ENCODE assay signal across 29 cellular contexts in the genomic region with DNA sequence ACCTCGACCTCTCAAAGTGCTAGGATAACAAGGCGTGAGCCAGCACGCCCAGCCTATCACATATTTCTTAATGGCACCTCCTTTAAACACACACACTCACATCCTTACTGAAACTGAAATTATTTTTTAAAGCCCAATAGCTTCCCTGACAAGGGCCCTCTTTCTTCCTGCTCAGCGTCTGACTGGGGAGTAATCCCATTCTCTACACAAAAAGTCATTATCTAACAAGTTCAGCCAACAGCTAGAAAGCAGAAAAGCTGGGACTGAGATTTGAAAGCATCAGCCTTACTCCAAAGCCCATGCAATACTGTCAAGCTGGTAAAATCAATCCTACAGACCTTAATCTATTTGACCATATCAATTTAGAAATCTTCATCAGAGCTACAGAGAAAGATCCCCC. TPM values are rescaled to one million over a fixed set of nuclear protein-coding genes. Genes with fewer than 3 reads are reported as not detected.
DNase-seq lines count a peak whose midpoint lies in the region; ATAC-seq, FAIRE-seq and TF ChIP-seq lines count a peak whose summit lies in the region.
"Had no signal": no experiment of that assay in that cellular context is flagged by ENCODE, and none has a peak within 500 bp of the region (broad histone marks: within the 10 kb centered on the region; RNA-seq: fewer than 3 reads in every experiment).

No MANE protein-coding gene starts in this region.

- WGBS in A549 (ENCODE audit: missing lambda C conversion rate) = 62% methylated on average over 4 of the region's 4 CpGs
- 43% methylated on average over 4 of the region's 4 CpGs for WGBS in GM12878 (ENCODE audit: insufficient coverage, insufficient replicate concordance, low lambda C conversion rate, missing lambda C conversion rate)
- WGBS in mesendoderm (ENCODE audit: extremely low coverage, insufficient coverage, low lambda C conversion rate) = no CpG with 5 or more reads among the region's 4 CpGs

- no peak for TF ChIP-seq POLR2A in A549 (IDR thresholded peaks at IDR 0.05; ENCODE audit: low read length)
- no peak for TF ChIP-seq POLR2A in GM12878 (IDR thresholded peaks at IDR 0.05; ENCODE audit: low read depth, low read length)

- no peak overlapping the region for H3K4ac ChIP-seq in mesendoderm (ENCODE audit: low read depth, low read length)

- no peaks in the 10 kb centered on the region for H3K79me1 ChIP-seq in mesendoderm (ENCODE audit: low read length)

- H2BK5ac ChIP-seq in mesendoderm (ENCODE audit: low read length) = no peak overlapping the region

- no peak overlapping the region for H4K5ac ChIP-seq in mesendoderm (ENCODE audit: low read length)

- no peak overlapping the region for H3K4me2 ChIP-seq in A549
- no peak overlapping the region for H3K4me2 ChIP-seq in GM12878 (ENCODE audit: control insufficient read depth, insufficient read depth)
- no peak overlapping the region for H3K4me2 ChIP-seq in mesendoderm (ENCODE audit: low read length)

- H3K9ac ChIP-seq in GM12878 (ENCODE audit: control insufficient read depth, insufficient read depth, low read length) (no peak overlapping the region), mesendoderm (ENCODE audit: low read length) (no peak overlapping the region)

- no peak overlapping the region for H3K4me3 ChIP-seq in A549
- H3K4me3 ChIP-seq in GM12878 = no peak overlapping the region
- no peak overlapping the region for H3K4me3 ChIP-seq in mesendoderm (ENCODE audit: low read length)

- H3K18ac ChIP-seq in mesendoderm (ENCODE audit: low read length) = no peak overlapping the region

- BruUV-seq in GM12878 (replicated peaks; lab: Mats Ljungman, UMichigan) = no TSS peak

- CTCF ChIA-PET in A549 (lab: Yijun Ruan, JAX) (interaction anchor here (1.0 to 1.6 kb wide), 2 partner anchors 12 to 14 kb away, joined by 3 to 4 read pairs; no protein-coding TSS in a partner anchor), GM12878 (lab: Yijun Ruan, JAX) (interaction anchor here (1.1 to 1.4 kb wide), 2 partner anchors 11 to 35 kb away, joined by 3 to 6 read pairs; no protein-coding TSS in a partner anchor)

- in situ Hi-C loops in GM12878 (cut with MboI) = no loop called here

- H3K4me1 ChIP-seq in A549 (peaks cover 22% of the 10 kb centered on the region), GM12878 (ENCODE audit: control insufficient read depth, insufficient read depth, low read length) (peaks cover 10% of the 10 kb centered on the region; the same call in 1 of the 2 replicates), mesendoderm (ENCODE audit: control insufficient read depth, low read depth, low read length) (no peaks in the 10 kb centered on the region)
- H3K4me1 ChIP-seq: BE2C had no signal

- DNase-seq in A549 (ENCODE audit: low read depth in 1 of 2, low spot score in 1 of 2) (no peak), NCI-H82 (lab: John Stamatoyannopoulos, UW) (peak; percentile 31), GM12878 (ENCODE audit: low read depth, low spot score) (no peak), mesendoderm (no peak), putamen (ENCODE audit: low spot score) (no peak), NCI-H187 (lab: John Stamatoyannopoulos, UW) (no peak)
- DNase-seq: ACHN; BE2C; CD8-positive, alpha-beta memory T cell; DMS153; HCEC 1CT; Karpas-422; NCI-H1092; NCI-H1436; NCI-H1930; NCI-H2107; NCI-H524; NCI-H748 treated with DMSO at 0.1 percent for 48 hours; NK-92 treated with Interleukin-12 subunit alpha and Interleukin-12 subunit beta, amount 100 ng/mL, for 24 hours; SHP77 had no signal

- POLR2A ChIA-PET in A549 (lab: Yijun Ruan, JAX) (no interaction called here), GM12878 (lab: Charles Lee) (interaction anchor here (1.0 kb wide), 2 partner anchors 10 to 12 kb away, joined by 4 to 7 read pairs; a partner anchor contains a TSS)

- no peak overlapping the region for H2AK5ac ChIP-seq in mesendoderm (ENCODE audit: low read length)

- no peaks in the 10 kb centered on the region for H3K36me3 ChIP-seq in GM12878 (ENCODE audit: control insufficient read depth in 2 of 2, insufficient read depth in 2 of 2, low read length in 1 of 2)
- H3K36me3 ChIP-seq in mesendoderm (ENCODE audit: control insufficient read depth, insufficient read depth, low read length) = no peaks in the 10 kb centered on the region
- H3K36me3 ChIP-seq: BE2C had no signal

- H3K9me3 ChIP-seq in A549 (peaks cover 4% of the 10 kb centered on the region; the same call in 1 of the 3 replicates), GM12878 (replicated peaks; ENCODE audit: control insufficient read depth, insufficient read depth, low read length) (peaks cover 2% of the 10 kb centered on the region; the same call in 2 of the 3 replicates)
- H3K9me3 ChIP-seq: BE2C had no signal

- RAD21 ChIA-PET in GM12878 (lab: Charles Lee; ENCODE audit: unreplicated experiment) = interaction anchor here (1.1 to 1.8 kb wide), 3 partner anchors 12 to 79 kb away, joined by 4 to 9 read pairs (median 4); no protein-coding TSS in a partner anchor

- H3K79me2 ChIP-seq in GM12878 (ENCODE audit: control insufficient read depth, insufficient read depth, low read length) = no peaks in the 10 kb centered on the region
- H3K79me2 ChIP-seq in mesendoderm (ENCODE audit: control insufficient read depth, insufficient read depth, low read length) = no peaks in the 10 kb centered on the region

- ATAC-seq in A549 (no peak), GM12878 (peak; percentile 16; the same call in 1 of the 3 replicates), HG03520 (IDR thresholded peaks at IDR 0.05; ENCODE audit: unreplicated experiment) (no peak), HG03469 (IDR thresholded peaks at IDR 0.05; ENCODE audit: unreplicated experiment) (no peak)
- ATAC-seq: HepG2, Panc1 had no signal

- intact Hi-C loops in GM12878 (cut with micrococcal nuclease; ENCODE audit: unreplicated experiment) = no loop called here

- SMC1A ChIA-PET in GM12878 (lab: Charles Lee; ENCODE audit: uncharacterized antibody, unreplicated experiment) = interaction anchor here (0.8 to 1.6 kb wide), 5 partner anchors 10 to 78 kb away, joined by 3 to 7 read pairs (median 5); a partner anchor contains a TSS

- no peak overlapping the region for H4K8ac ChIP-seq in mesendoderm (ENCODE audit: low read depth, low read length)

- H3K27ac ChIP-seq in A549 (peak overlapping the region; percentile 9 to 13; a peak in 1 of 6 replicates), GM12878 (ENCODE audit: control insufficient read depth, insufficient read depth) (no peak overlapping the region), mesendoderm (ENCODE audit: low read depth, low read length) (no peak overlapping the region)
- H3K27ac ChIP-seq: 22Rv1, RWPE1 had no signal

- TF ChIP-seq CTCF in A549 (IDR thresholded peaks at IDR 0.05) (no peak), GM12878 (IDR thresholded peaks at IDR 0.05 in 2 of 3, conservative IDR thresholded peaks at IDR 0.05 in 1 of 3; ENCODE audit: control insufficient read depth in 2 of 3, extremely low read depth in 1 of 3, insufficient read depth in 1 of 3, low read depth in 3 of 3, low read length in 3 of 3) (no peak)

- no peak for TF ChIP-seq EP300 in A549 (IDR thresholded peaks at IDR 0.05)
- TF ChIP-seq EP300 in GM12878 (IDR thresholded peaks at IDR 0.05; ENCODE audit: borderline replicate concordance in 1 of 2, control insufficient read depth in 1 of 2, low read depth in 2 of 2, low read length in 2 of 2) = no peak

- H2BK15ac ChIP-seq in mesendoderm (replicated peaks; ENCODE audit: low read depth) = no peak overlapping the region

- no peak overlapping the region for H3K23ac ChIP-seq in mesendoderm (ENCODE audit: low read length)

- TF ChIP-seq RAD21 in A549 (conservative IDR thresholded peaks at IDR 0.05 in 1 of 2, IDR thresholded peaks at IDR 0.05 in 1 of 2) (no peak), GM12878 (IDR thresholded peaks at IDR 0.05; ENCODE audit: insufficient read depth, low read depth, low read length) (no peak)

- H3K27me3 ChIP-seq in GM12878 (replicated peaks in 1 of 2; ENCODE audit: control insufficient read depth in 2 of 2, insufficient read depth in 2 of 2, low read length in 1 of 2) (no peaks in the 10 kb centered on the region), mesendoderm (ENCODE audit: insufficient read depth, low read length, poor library complexity) (no peaks in the 10 kb centered on the region)
- H3K27me3 ChIP-seq: BE2C had no signal

- H2BK120ac ChIP-seq in mesendoderm (ENCODE audit: low read depth, low read length) = peak overlapping the region; percentile 28

- FAIRE-seq in A549 (lab: Jason Lieb, UNC) (no peak), GM12878 (lab: Jason Lieb, UNC) (no peak)
- FAIRE-seq: H1, HepG2 had no signal

- no peak overlapping the region for H2AFZ ChIP-seq in GM12878 (ENCODE audit: control insufficient read depth, low read depth, low read length)

- H3K56ac ChIP-seq in mesendoderm (ENCODE audit: low read length) = no peak overlapping the region

- no peaks in the 10 kb centered on the region for H4K20me1 ChIP-seq in GM12878 (ENCODE audit: control insufficient read depth, insufficient read depth)

RNA-seq across cellular contexts. Expression of a gene that starts 10.0 kb away (rescaled TPM):
- polyA plus RNA-seq in A549 (2011; rRNA removed) (0.12 and 0.16 TPM in 2 replicates), A549 (2017; fragmentation: RNase III; extraction: RNeasy Plus Mini Kit Qiagen cat#74134 plus additional on column Dnase treatment) (0.05 to 0.16 TPM (median 0.05 TPM) in 3 replicates), GM12878 (2011; rRNA removed) (20.5 and 22.4 TPM in 2 replicates), GM12878 (2014; fragmentation: Illumina TruSeq; extraction: Trizol) (12.5 and 17.0 TPM in 2 replicates), GM12878 (2014; fragmentation: Nextera tagmentation; extraction: Ambion mirVana) (1 to 10 TPM; 9.4 to 9.6 TPM), GM12878 (2014; rRNA removed) (18.1 and 23.0 TPM in 2 replicates), GM12878 (2016; fragmentation: Nextera tagmentation; extraction: Ambion mirVana) (10 to 100 TPM; 24.0 to 24.9 TPM)
- 0.05 TPM in 2 replicates for polyA plus RNA-seq in A549 (2012; cell fraction: cytosol; rRNA removed)
- polyA plus RNA-seq in A549 (2012; cell fraction: nucleus; rRNA removed) = not detected in 2 replicates
- polyA minus RNA-seq in A549 (2011; rRNA and poly(A)+ RNA removed) = not detected in 2 replicates
- total RNA-seq in GM12878 (2013; cell fraction: nucleolus; rRNA removed) = 18.8 and 19.1 TPM in 2 replicates
- total RNA-seq in GM12878 (2014; rRNA removed) (16.1 and 17.1 TPM in 2 replicates), GM12878 (2014; rRNA removed; fragmentation: Illumina TruSeq; extraction: Trizol) (13.2 and 14.2 TPM in 2 replicates), GM12878 (2021) (11.5 and 12.7 TPM in 2 replicates)
- 19.8 TPM for polyA plus RNA-seq in GM12878 (2011; ENCODE audit: low read depth)
- polyA plus RNA-seq in GM12878 (2011; cell fraction: cytosol; rRNA removed) = 42.5 and 45.1 TPM in 2 replicates
- 8.7 and 12.1 TPM in 2 replicates for polyA plus RNA-seq in GM12878 (2011; cell fraction: nucleus; rRNA removed)
- polyA plus RNA-seq in GM12878 (2012) = 28.0 and 44.1 TPM in 2 replicates
- 23.8 and 48.9 TPM in 2 replicates for polyA minus RNA-seq in GM12878 (2011; rRNA and poly(A)+ RNA removed)
- polyA minus RNA-seq in GM12878 (2011; cell fraction: cytosol; rRNA and poly(A)+ RNA removed) = 8.6 and 10.3 TPM in 2 replicates
- 4.5 and 8.8 TPM in 2 replicates for polyA minus RNA-seq in GM12878 (2011; cell fraction: nucleus; rRNA and poly(A)+ RNA removed)
- 0.48 TPM for polyA plus RNA-seq in mesendoderm (2013, experiment 1 of 2)
- polyA plus RNA-seq in mesendoderm (2013, experiment 2 of 2) = 0.60 TPM
- total RNA-seq: H1, HepG2, HT1080 had no signal
- polyA plus RNA-seq: CD8-positive, alpha-beta memory T cell; H1; HepG2 had no signal

RNA-seq across cellular contexts. Expression of a gene that starts 39.9 kb away (rescaled TPM):
- polyA plus RNA-seq in A549 (2011; rRNA removed) (0.40 and 0.48 TPM in 2 replicates), A549 (2017; fragmentation: RNase III; extraction: RNeasy Plus Mini Kit Qiagen cat#74134 plus additional on column Dnase treatment) (0.15 to 0.41 TPM (median 0.40 TPM) in 3 replicates), GM12878 (2011; rRNA removed) (0.10 and 0.14 TPM in 2 replicates), GM12878 (2014; fragmentation: Illumina TruSeq; extraction: Trizol) (not detected in 2 replicates), GM12878 (2014; fragmentation: Nextera tagmentation; extraction: Ambion mirVana) (not detected), GM12878 (2014; rRNA removed) (not detected in 2 replicates), GM12878 (2016; fragmentation: Nextera tagmentation; extraction: Ambion mirVana) (under 1 TPM in 1 of 2 experiments, not detected in 1; 0.12 TPM)
- polyA plus RNA-seq in A549 (2012; cell fraction: cytosol; rRNA removed) = 0.13 and 0.16 TPM in 2 replicates
- polyA plus RNA-seq in A549 (2012; cell fraction: nucleus; rRNA removed) = 0.07 and 0.28 TPM in 2 replicates
- not detected in 2 replicates for polyA minus RNA-seq in A549 (2011; rRNA and poly(A)+ RNA removed)
- total RNA-seq in GM12878 (2013; cell fraction: nucleolus; rRNA removed) = not detected in 2 replicates
- total RNA-seq in GM12878 (2014; rRNA removed) (0.06 TPM in 1 of 2 replicates, not detected in the other), GM12878 (2014; rRNA removed; fragmentation: Illumina TruSeq; extraction: Trizol) (not detected in 2 replicates), GM12878 (2021) (not detected in 2 replicates)
- not detected for polyA plus RNA-seq in GM12878 (2011; ENCODE audit: low read depth)
- polyA plus RNA-seq in GM12878 (2011; cell fraction: cytosol; rRNA removed) = 0.15 and 0.23 TPM in 2 replicates
- polyA plus RNA-seq in GM12878 (2011; cell fraction: nucleus; rRNA removed) = 0.06 and 0.26 TPM in 2 replicates
- polyA plus RNA-seq in GM12878 (2012) = not detected in 2 replicates
- 1.8 TPM in 1 of 2 replicates, not detected in the other for polyA minus RNA-seq in GM12878 (2011; rRNA and poly(A)+ RNA removed)
- polyA minus RNA-seq in GM12878 (2011; cell fraction: cytosol; rRNA and poly(A)+ RNA removed) = 3.4 TPM in 1 of 2 replicates, not detected in the other
- polyA minus RNA-seq in GM12878 (2011; cell fraction: nucleus; rRNA and poly(A)+ RNA removed) = 0.24 and 0.77 TPM in 2 replicates
- polyA plus RNA-seq in mesendoderm (2013, experiment 1 of 2) = 1.2 TPM
- 1.3 TPM for polyA plus RNA-seq in mesendoderm (2013, experiment 2 of 2)
- total RNA-seq: CD8-positive, alpha-beta memory T cell; HepG2; HT1080 had no signal
- polyA plus RNA-seq: CD14-positive monocyte; CD8-positive, alpha-beta memory T cell had no signal

Comparison
In these comparisons a context has a peak if more than half of its experiments do, and no peak if none do; other contexts are left out.
1. H3K27ac ChIP-seq: peak in A549 (2 of 2); none in GM12878 (single experiment) and mesendoderm (single experiment).
2. RNA of a gene that starts 10.0 kb away (polyA plus RNA-seq): 8.7 to 45.1 TPM in GM12878; 0.05 to 0.16 TPM in A549; every median in the first group is over 4 times any median in the second.